In genomic region chr6:44269921-44270525, GRCh38 we compare ENCODE assay signal across 8 cellular contexts. TPM values are rescaled to one million over a fixed set of nuclear protein-coding genes. Genes with fewer than 3 reads are reported as not detected.
A peak's percentile ranks its signal among the peaks of the same experiment; 100 is the strongest.
DNase-seq lines count a peak whose midpoint lies in the region; ATAC-seq and TF ChIP-seq lines count a peak whose summit lies in the region.

TMEM151B (plus strand) TSS chr6:44270450; CDS start chr6:44270743, 293 bp downstream.

- 11% methylated on average over 28 of the region's 29 CpGs for WGBS in urinary bladder

- peaks cover 37% of the 10 kb centered on the region for H3K27me3 Mint-ChIP-seq in activated naive CD4-positive, alpha-beta T cell treated with anti-CD3 and anti-CD28 coated beads, Interleukin-2, amount 50 U/mL, for 24 hours

- H3K9me3 Mint-ChIP-seq in activated naive CD4-positive, alpha-beta T cell treated with anti-CD3 and anti-CD28 coated beads, Interleukin-2, amount 50 U/mL, for 24 hours, result no peaks in the 10 kb centered on the region

- H3K4me3 ChIP-seq in lower lobe of right lung (peak within 1 kb of the TSS; percentile 32), urinary bladder (ENCODE audit: low read depth, low read length) (peak within 1 kb of the TSS; percentile 55)

- H3K4me3 Mint-ChIP-seq in activated naive CD4-positive, alpha-beta T cell treated with anti-CD3 and anti-CD28 coated beads, Interleukin-2, amount 50 U/mL, for 24 hours, result peak within 1 kb of the TSS; percentile 67

- H3K9me3 ChIP-seq in lower lobe of right lung, result no peaks in the 10 kb centered on the region

- no peak for TF ChIP-seq CTCF in lower lobe of right lung (IDR thresholded peaks at IDR 0.05)

- peaks cover 31% of the 10 kb centered on the region for H3K4me1 Mint-ChIP-seq in activated naive CD4-positive, alpha-beta T cell treated with anti-CD3 and anti-CD28 coated beads, Interleukin-2, amount 50 U/mL, for 24 hours

- peak within 1 kb of the TSS; percentile 80 for H3K27ac Mint-ChIP-seq in activated naive CD4-positive, alpha-beta T cell treated with anti-CD3 and anti-CD28 coated beads, Interleukin-2, amount 50 U/mL, for 24 hours

- H3K4me1 ChIP-seq in lower lobe of right lung, result no peaks in the 10 kb centered on the region
- H3K4me1 ChIP-seq in urinary bladder (ENCODE audit: insufficient read depth), result no peaks in the 10 kb centered on the region

- H3K27ac ChIP-seq in lower lobe of right lung (no peak within 1 kb of the TSS), urinary bladder (ENCODE audit: low read depth) (no peak within 1 kb of the TSS)

- DNase-seq in activated naive CD4-positive, alpha-beta T cell (lab: John Stamatoyannopoulos, UW), result no peak
- peak; percentile 25 for DNase-seq in activated gamma-delta T cell treated with Interleukin-2 at 50 U/mL for 16 hours
- no peak for DNase-seq in lower lobe of right lung
- DNase-seq in left lobe of liver (ENCODE audit: low spot score), result no peak
- no peak for DNase-seq in dedifferentiated amniotic fluid mesenchymal stem cell (ENCODE audit: extremely low spot score)

- no peak for ATAC-seq in lower lobe of right lung
- ATAC-seq in left lobe of liver, result no peak
- no peak for ATAC-seq in GM21737 (IDR thresholded peaks at IDR 0.05; ENCODE audit: unreplicated experiment)

- H3K36me3 ChIP-seq in lower lobe of right lung (no peaks in the 10 kb centered on the region), urinary bladder (ENCODE audit: insufficient read depth) (no peaks in the 10 kb centered on the region)

- H3K36me3 Mint-ChIP-seq in activated naive CD4-positive, alpha-beta T cell treated with anti-CD3 and anti-CD28 coated beads, Interleukin-2, amount 50 U/mL, for 24 hours, result peaks cover 1% of the 10 kb centered on the region

- intact Hi-C loops in lower lobe of right lung (cut with DNase I), result no loop called here

- H3K27me3 ChIP-seq in lower lobe of right lung (ENCODE audit: low read depth), result peaks cover 45% of the 10 kb centered on the region

RNA-seq across cellular contexts. Expression of gene TMEM151B, which starts in this region (rescaled TPM):
- total RNA-seq in lower lobe of right lung, result not detected
- 0.48 TPM for total RNA-seq in urinary bladder
- polyA plus RNA-seq in urinary bladder, result 0.54 TPM
- not detected for total RNA-seq in left lobe of liver
